In the genomic region with DNA sequence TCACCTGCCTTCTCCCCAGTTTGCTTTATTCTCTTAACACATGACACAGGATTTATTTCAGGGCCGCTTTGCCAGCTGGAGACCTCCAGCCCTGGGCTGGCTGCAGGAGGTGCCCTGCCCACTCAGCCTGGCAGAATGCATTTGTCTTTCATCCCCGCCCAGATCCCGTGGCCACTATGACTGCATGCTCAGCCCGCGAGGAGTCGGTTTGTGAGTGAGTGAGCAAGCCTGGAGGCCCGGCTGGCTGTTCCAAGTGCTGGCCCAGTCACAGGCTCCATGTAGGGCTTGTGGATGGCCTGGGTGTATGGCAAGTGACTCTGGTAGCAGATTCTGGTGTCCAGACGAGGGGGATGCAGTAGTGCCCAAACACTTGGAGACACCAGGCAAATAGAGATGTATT, we compare ENCODE assay signal across 1 cellular context.
TF ChIP-seq lines count a peak whose summit lies in the region.

No MANE protein-coding gene starts in this region.

TF ChIP-seq in A549, 52 proteins besides CTCF, POLR2A, EP300 and RAD21 (continued from another document):
- TF ChIP-seq, protein P1, sequence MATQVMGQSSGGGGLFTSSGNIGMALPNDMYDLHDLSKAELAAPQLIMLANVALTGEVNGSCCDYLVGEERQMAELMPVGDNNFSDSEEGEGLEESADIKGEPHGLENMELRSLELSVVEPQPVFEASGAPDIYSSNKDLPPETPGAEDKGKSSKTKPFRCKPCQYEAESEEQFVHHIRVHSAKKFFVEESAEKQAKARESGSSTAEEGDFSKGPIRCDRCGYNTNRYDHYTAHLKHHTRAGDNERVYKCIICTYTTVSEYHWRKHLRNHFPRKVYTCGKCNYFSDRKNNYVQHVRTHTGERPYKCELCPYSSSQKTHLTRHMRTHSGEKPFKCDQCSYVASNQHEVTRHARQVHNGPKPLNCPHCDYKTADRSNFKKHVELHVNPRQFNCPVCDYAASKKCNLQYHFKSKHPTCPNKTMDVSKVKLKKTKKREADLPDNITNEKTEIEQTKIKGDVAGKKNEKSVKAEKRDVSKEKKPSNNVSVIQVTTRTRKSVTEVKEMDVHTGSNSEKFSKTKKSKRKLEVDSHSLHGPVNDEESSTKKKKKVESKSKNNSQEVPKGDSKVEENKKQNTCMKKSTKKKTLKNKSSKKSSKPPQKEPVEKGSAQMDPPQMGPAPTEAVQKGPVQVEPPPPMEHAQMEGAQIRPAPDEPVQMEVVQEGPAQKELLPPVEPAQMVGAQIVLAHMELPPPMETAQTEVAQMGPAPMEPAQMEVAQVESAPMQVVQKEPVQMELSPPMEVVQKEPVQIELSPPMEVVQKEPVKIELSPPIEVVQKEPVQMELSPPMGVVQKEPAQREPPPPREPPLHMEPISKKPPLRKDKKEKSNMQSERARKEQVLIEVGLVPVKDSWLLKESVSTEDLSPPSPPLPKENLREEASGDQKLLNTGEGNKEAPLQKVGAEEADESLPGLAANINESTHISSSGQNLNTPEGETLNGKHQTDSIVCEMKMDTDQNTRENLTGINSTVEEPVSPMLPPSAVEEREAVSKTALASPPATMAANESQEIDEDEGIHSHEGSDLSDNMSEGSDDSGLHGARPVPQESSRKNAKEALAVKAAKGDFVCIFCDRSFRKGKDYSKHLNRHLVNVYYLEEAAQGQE (IDR thresholded peaks at IDR 0.05), result no peak
- TF ChIP-seq CEBPB (IDR thresholded peaks at IDR 0.05), result no peak
- TF ChIP-seq HOXB5 (CRISPR knock-in tag; IDR thresholded peaks at IDR 0.05), result no peak
- TF ChIP-seq HDAC2 (IDR thresholded peaks at IDR 0.05), result no peak
- no peak for TF ChIP-seq TFCP2L1 (CRISPR knock-in tag; IDR thresholded peaks at IDR 0.05)
- no peak for TF ChIP-seq CBX2 (IDR thresholded peaks at IDR 0.05; ENCODE audit: borderline replicate concordance, low read depth)
- TF ChIP-seq, protein P2, sequence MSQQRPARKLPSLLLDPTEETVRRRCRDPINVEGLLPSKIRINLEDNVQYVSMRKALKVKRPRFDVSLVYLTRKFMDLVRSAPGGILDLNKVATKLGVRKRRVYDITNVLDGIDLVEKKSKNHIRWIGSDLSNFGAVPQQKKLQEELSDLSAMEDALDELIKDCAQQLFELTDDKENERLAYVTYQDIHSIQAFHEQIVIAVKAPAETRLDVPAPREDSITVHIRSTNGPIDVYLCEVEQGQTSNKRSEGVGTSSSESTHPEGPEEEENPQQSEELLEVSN (IDR thresholded peaks at IDR 0.05; ENCODE audit: borderline replicate concordance, low read depth), result no peak
- TF ChIP-seq NFE2L2 (conservative IDR thresholded peaks at IDR 0.05; ENCODE audit: low read length), result no peak
- no peak for TF ChIP-seq BHLHE40 (IDR thresholded peaks at IDR 0.05; ENCODE audit: low read depth, low read length)
- TF ChIP-seq RNF2 (IDR thresholded peaks at IDR 0.05; ENCODE audit: borderline replicate concordance, low read depth), result no peak
